ENCODE assay signal across 11 cellular contexts in the genomic region with DNA sequence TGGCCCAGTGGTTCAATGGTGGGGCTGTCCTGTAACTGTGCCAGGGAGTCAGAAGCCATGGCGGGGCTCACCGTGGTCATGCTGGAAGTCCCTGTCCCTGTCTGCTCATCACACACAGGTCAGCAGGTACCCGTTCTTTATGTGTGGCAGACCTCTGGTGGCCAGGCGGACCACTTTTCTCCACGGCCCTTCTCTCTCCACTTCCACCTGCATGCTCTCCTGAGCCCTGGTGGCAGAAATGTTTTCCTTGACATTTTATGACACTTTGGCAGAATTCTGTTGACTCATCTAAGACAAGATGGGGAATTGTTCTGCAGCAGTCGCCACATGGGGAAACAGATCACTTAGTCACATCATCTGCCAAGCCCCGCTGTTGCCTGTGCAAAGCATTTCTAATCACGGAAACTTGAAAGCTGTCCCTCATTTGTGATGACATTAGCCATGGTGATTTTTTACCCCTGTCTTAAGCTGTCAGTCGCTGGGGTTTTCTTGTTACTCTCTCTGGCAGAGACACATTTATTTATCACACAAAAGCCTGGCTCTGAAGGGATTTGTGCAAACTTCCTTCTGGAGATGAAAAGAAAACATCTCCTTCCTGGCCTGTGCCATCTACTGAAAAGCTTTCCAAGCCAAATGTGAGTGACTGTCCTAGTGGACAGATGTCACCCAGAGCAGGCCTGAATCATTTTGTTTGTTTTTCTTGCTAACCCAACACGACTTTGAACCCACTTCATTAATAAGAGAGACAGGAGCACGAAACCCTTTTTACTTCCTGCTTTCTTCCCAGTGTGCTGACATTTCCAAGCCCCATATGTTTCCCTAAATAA. TPM values are rescaled to one million over a fixed set of nuclear protein-coding genes. Genes with fewer than 3 reads are reported as not detected.
DNase-seq lines count a peak whose midpoint lies in the region; ATAC-seq and TF ChIP-seq lines count a peak whose summit lies in the region.
"Had no signal": no experiment of that assay in that cellular context is flagged by ENCODE, and none has a peak within 500 bp of the region (broad histone marks: within the 10 kb centered on the region; RNA-seq: fewer than 3 reads in every experiment).

No MANE protein-coding gene starts in this region.

- no peak overlapping the region for H3K4me3 Mint-ChIP-seq in osteocyte (ENCODE audit: unreplicated experiment)
- H3K4me3 Mint-ChIP-seq: CD8-positive, alpha-beta T cell; mesothelial cell of epicardium had no signal

- H3K27ac Mint-ChIP-seq in osteocyte (ENCODE audit: unreplicated experiment) = no peak overlapping the region
- H3K27ac Mint-ChIP-seq: CD8-positive, alpha-beta T cell; mesothelial cell of epicardium had no signal

- no peak for ATAC-seq in GM21526 (IDR thresholded peaks at IDR 0.05; ENCODE audit: low FRiP score, unreplicated experiment)

- H3K36me3 Mint-ChIP-seq in osteocyte (ENCODE audit: unreplicated experiment) = peaks cover 3% of the 10 kb centered on the region

- H3K9me3 Mint-ChIP-seq in osteocyte (ENCODE audit: unreplicated experiment) = peaks cover 4% of the 10 kb centered on the region

- 0 out of 2 replicates have a peak overlapping the region, but pooled peaks have one; percentile 10 for H3K27ac ChIP-seq in HL-60 (replicated peaks)
- peak overlapping the region; percentile 83 for H3K27ac ChIP-seq in VCaP

- H3K4me3 ChIP-seq in AG10803 (ENCODE audit: low read length) (no peak overlapping the region), HL-60 (replicated peaks; ENCODE audit: insufficient read depth, low read length) (no peak overlapping the region)

- DNase-seq in AG10803 (ENCODE audit: low read depth) (peak; percentile 14), HL-60 (ENCODE audit: low read depth in 1 of 2, low spot score in 1 of 2) (no peak), lung microvascular endothelial cell (ENCODE audit: low read depth in 2 of 2) (peak; percentile 43 to 62), osteocyte (ENCODE audit: extremely low spot score, unreplicated experiment) (no peak), OCI-M1 (lab: John Stamatoyannopoulos, UW) (no peak)
- DNase-seq in stimulated activated CD8-positive, alpha-beta memory T cell treated with anti-CD3 and anti-CD28 coated beads, Interleukin-4, amount 100 ng/mL, for 48 hours = no peak
- DNase-seq: CD8-positive, alpha-beta T cell; central memory CD4-positive, alpha-beta T cell had no signal

- TF ChIP-seq CTCF in AG10803 (conservative IDR thresholded peaks at IDR 0.05; ENCODE audit: low read length) (no peak), HL-60 (IDR thresholded peaks at IDR 0.05; ENCODE audit: insufficient read depth, low read length) (no peak), VCaP (conservative IDR thresholded peaks at IDR 0.05) (peak; percentile 33), osteocyte (IDR thresholded peaks at IDR 0.05) (no peak)

- H3K27me3 ChIP-seq in HL-60 (ENCODE audit: insufficient read depth, poor library complexity, severe bottlenecking) = no peaks in the 10 kb centered on the region

- H3K4me1 Mint-ChIP-seq in osteocyte (ENCODE audit: unreplicated experiment) = no peaks in the 10 kb centered on the region
- H3K4me1 Mint-ChIP-seq: mesothelial cell of epicardium had no signal

- no peaks in the 10 kb centered on the region for H3K27me3 Mint-ChIP-seq in osteocyte (ENCODE audit: unreplicated experiment)

RNA-seq across cellular contexts. Expression of a gene that starts 38.8 kb away (rescaled TPM):
- total RNA-seq in lung microvascular endothelial cell (8.9 and 17.3 TPM in 2 replicates), osteocyte (14.1 and 14.3 TPM in 2 replicates)

Comparison
In these comparisons a context has a peak if more than half of its experiments do, and no peak if none do; other contexts are left out.
1. DNase-seq: peak in AG10803 (single experiment) and lung microvascular endothelial cell (2 of 2); none in HL-60 (0 of 2), stimulated activated CD8-positive, alpha-beta memory T cell treated with anti-CD3 and anti-CD28 coated beads, Interleukin-4, amount 100 ng/mL, for 48 hours (single experiment), osteocyte (single experiment) and OCI-M1 (single experiment).